In genomic region chr10:75851946-75852345, GRCh38 we compare ENCODE assay signal across 28 cellular contexts.
"Had no signal": no experiment of that assay in that cellular context is flagged by ENCODE, and none has a peak within 500 bp of the region (broad histone marks: within the 10 kb centered on the region; RNA-seq: fewer than 3 reads in every experiment).

No MANE protein-coding gene starts in this region.

- H3K27me3 Mint-ChIP-seq: activated CD4-positive, alpha-beta memory T cell treated with anti-CD3 and anti-CD28 coated beads for 36 hours had no signal

- H3K27ac Mint-ChIP-seq: activated CD4-positive, alpha-beta memory T cell treated with anti-CD3 and anti-CD28 coated beads for 36 hours; activated naive CD4-positive, alpha-beta T cell treated with anti-CD3 and anti-CD28 coated beads for 36 hours; activated T-helper 1 cell treated with anti-CD3 and anti-CD28 coated beads, Interleukin-12 subunit alpha, Interleukin-12 subunit beta, Interleukin-2, Interleukin-4 antibody, amounts not matched to agents 30 ng/mL and 10 ng/mL and 1 ng/mL, durations not matched to agents 14 hours and 24 hours and 36 hours; brain had no signal

- H3K4me3 ChIP-seq: PC-9 had no signal

- H3K4me1 Mint-ChIP-seq: brain had no signal

- H3K36me3 ChIP-seq: WERI-Rb-1 had no signal

- H3K9me3 Mint-ChIP-seq: activated CD4-positive, alpha-beta memory T cell treated with anti-CD3 and anti-CD28 coated beads for 36 hours; activated naive CD4-positive, alpha-beta T cell treated with anti-CD3 and anti-CD28 coated beads for 36 hours; activated naive CD4-positive, alpha-beta T cell treated with anti-CD3 and anti-CD28 coated beads, Interleukin-2, amount 50 U/mL, for 72 hours; activated T-cell treated with anti-CD3 and anti-CD28 coated beads, Interleukin-2, amount 50 U/mL, for 4 hours; activated T-helper 1 cell treated with anti-CD3 and anti-CD28 coated beads, Interleukin-12 subunit alpha, Interleukin-12 subunit beta, Interleukin-2, Interleukin-4 antibody, amounts not matched to agents 30 ng/mL and 10 ng/mL and 1 ng/mL, durations not matched to agents 14 hours and 24 hours and 36 hours had no signal

- H3K36me3 Mint-ChIP-seq: activated CD4-positive, alpha-beta memory T cell treated with anti-CD3 and anti-CD28 coated beads for 36 hours; activated naive CD4-positive, alpha-beta T cell treated with anti-CD3 and anti-CD28 coated beads, Interleukin-2, amount 50 U/mL, for 72 hours; brain had no signal

- H3K27ac ChIP-seq: KMS-11, PC-9, RWPE1, WERI-Rb-1 had no signal

- H3K4me3 Mint-ChIP-seq: activated CD4-positive, alpha-beta memory T cell treated with anti-CD3 and anti-CD28 coated beads for 36 hours; activated naive CD4-positive, alpha-beta T cell treated with anti-CD3 and anti-CD28 coated beads for 36 hours; activated T-cell treated with anti-CD3 and anti-CD28 coated beads, Interleukin-2, amount 50 U/mL, for 4 hours; activated T-helper 1 cell treated with anti-CD3 and anti-CD28 coated beads, Interleukin-12 subunit alpha, Interleukin-12 subunit beta, Interleukin-2, Interleukin-4 antibody, amounts not matched to agents 30 ng/mL and 10 ng/mL and 1 ng/mL, durations not matched to agents 14 hours and 24 hours and 36 hours; brain had no signal

- ATAC-seq: activated naive CD4-positive, alpha-beta T cell treated with anti-CD3 and anti-CD28 coated beads, Interleukin-2, amount 50 U/mL, for 72 hours; activated T-cell treated with anti-CD3 and anti-CD28 coated beads, Interleukin-2, amount 50 U/mL, for 4 hours; Right ventricle myocardium inferior had no signal

- DNase-seq: activated CD4-positive, alpha-beta memory T cell treated with anti-CD3 and anti-CD28 coated beads for 36 hours; activated CD4-positive, alpha-beta T cell treated with anti-CD3 and anti-CD28 coated beads for 1 hour; activated CD4-positive, alpha-beta T cell treated with anti-CD3 and anti-CD28 coated beads, Interleukin-2, amount 50 U/mL, for 1 hour; activated CD4-positive, CD25-positive, alpha-beta regulatory T cell; activated CD8-positive, alpha-beta memory T cell treated with anti-CD3 and anti-CD28 coated beads, Interleukin-2, amount 50 U/mL, for 4 hours; activated gamma-delta T cell treated with Interleukin-2 at 50 U/mL for 16 hours; activated naive CD4-positive, alpha-beta T cell treated with anti-CD3 and anti-CD28 coated beads for 36 hours; activated T-cell treated with anti-CD3 and anti-CD28 coated beads for 4 hours; activated T-cell treated with anti-CD3 and anti-CD28 coated beads, Interleukin-2, amount 50 U/mL, for 4 hours; anterior cingulate cortex; caudate nucleus; MM.1S; MV-4-11; NCI-H1092; NCI-H1436 treated with DMSO at 0.1 percent for 48 hours; NCI-H1694 treated with DMSO at 0.1 percent for 48 hours; NCI-H2029; NCI-H345; NCI-H524 treated with DMSO at 0.1 percent for 48 hours; PC-9; T1000; WERI-Rb-1 had no signal
